In genomic region chr16:14475370-14476139, GRCh38 we compare ENCODE assay signal across 15 cellular contexts.
DNase-seq lines count a peak whose midpoint lies in the region; ATAC-seq, FAIRE-seq and TF ChIP-seq lines count a peak whose summit lies in the region.
"Had no signal": no experiment of that assay in that cellular context is flagged by ENCODE, and none has a peak within 500 bp of the region (broad histone marks: within the 10 kb centered on the region; RNA-seq: fewer than 3 reads in every experiment).

No MANE protein-coding gene starts in this region.

- peak overlapping the region in 1 of 2 donors; percentile 20 for H3K27ac ChIP-seq in liver (ENCODE audit: low read depth in 1 of 2, low read length in 2 of 2)
- H3K27ac ChIP-seq: upper lobe of left lung had no signal

- ATAC-seq in HG02571 (IDR thresholded peaks at IDR 0.05; ENCODE audit: unreplicated experiment): no peak
- no peak for ATAC-seq in HG03354 (IDR thresholded peaks at IDR 0.05; ENCODE audit: poor library complexity, severe bottlenecking, unreplicated experiment)

- peaks cover 0 to 2% (median 0%) of the 10 kb centered on the region in 4 donors for H3K9me3 ChIP-seq in liver (ENCODE audit: control insufficient read depth in 4 of 4, low read length in 3 of 4)
- H3K9me3 ChIP-seq: adrenal gland, BE2C had no signal

- peaks cover 0 to 4% (median 1%) of the 10 kb centered on the region in 4 donors for H3K36me3 ChIP-seq in liver (ENCODE audit: control insufficient read depth in 4 of 4, insufficient read depth in 3 of 4, low read depth in 1 of 4, low read length in 3 of 4)
- H3K36me3 ChIP-seq: adrenal gland, BE2C had no signal

- no peaks in the 10 kb centered on the region for H3K27me3 ChIP-seq in liver (ENCODE audit: control insufficient read depth in 4 of 4, insufficient read depth in 4 of 4, low read length in 3 of 4)
- H3K27me3 ChIP-seq: adrenal gland, BE2C, upper lobe of left lung had no signal

- H3K4me3 ChIP-seq in liver (ENCODE audit: low read depth in 1 of 3, low read length in 3 of 3): no peak overlapping the region
- H3K4me3 ChIP-seq: adrenal gland, upper lobe of left lung had no signal

- TF ChIP-seq RAD21 in liver (IDR thresholded peaks at IDR 0.05): peak; percentile 19 to 44

- WGBS in liver: 46% methylated on average over 7 of the region's 7 CpGs

- no peak for FAIRE-seq in urothelium cell line (lab: Jason Lieb, UNC)

- TF ChIP-seq CTCF in liver (IDR thresholded peaks at IDR 0.05; ENCODE audit: low read depth, low read length, missing input control): no peak

- DNase-seq in DMS153 (lab: John Stamatoyannopoulos, UW) (peak; percentile 51), NCI-H1092 treated with DMSO at 0.1 percent for 48 hours (lab: John Stamatoyannopoulos, UW) (peak; percentile 12), SHP77 treated with DMSO at 0.1 percent for 48 hours (lab: John Stamatoyannopoulos, UW) (peak; percentile 50), urothelium cell line (ENCODE audit: low spot score) (no peak), hippocampal formation (lab: John Stamatoyannopoulos, UW) (no peak)
- DNase-seq: activated CD4-positive, alpha-beta T cell treated with anti-CD3 and anti-CD28 coated beads for 4 hours; activated T-cell treated with anti-CD3 and anti-CD28 coated beads, Interleukin-2, amount 50 U/mL, for 1 hour; BE2C; KG1; NCI-H2171 had no signal

- H3K4me1 ChIP-seq in liver (ENCODE audit: control insufficient read depth in 4 of 4, insufficient read depth in 4 of 4, low read length in 3 of 4): peaks cover 0 to 12% (median 2%) of the 10 kb centered on the region in 4 donors
- H3K4me1 ChIP-seq: BE2C, upper lobe of left lung had no signal

- H3K9ac ChIP-seq in liver (ENCODE audit: low read depth in 1 of 2, low read length in 2 of 2): no peak overlapping the region

TF ChIP-seq in liver, 16 proteins besides CTCF, POLR2A, EP300 and RAD21:
- TF ChIP-seq, protein P1, sequence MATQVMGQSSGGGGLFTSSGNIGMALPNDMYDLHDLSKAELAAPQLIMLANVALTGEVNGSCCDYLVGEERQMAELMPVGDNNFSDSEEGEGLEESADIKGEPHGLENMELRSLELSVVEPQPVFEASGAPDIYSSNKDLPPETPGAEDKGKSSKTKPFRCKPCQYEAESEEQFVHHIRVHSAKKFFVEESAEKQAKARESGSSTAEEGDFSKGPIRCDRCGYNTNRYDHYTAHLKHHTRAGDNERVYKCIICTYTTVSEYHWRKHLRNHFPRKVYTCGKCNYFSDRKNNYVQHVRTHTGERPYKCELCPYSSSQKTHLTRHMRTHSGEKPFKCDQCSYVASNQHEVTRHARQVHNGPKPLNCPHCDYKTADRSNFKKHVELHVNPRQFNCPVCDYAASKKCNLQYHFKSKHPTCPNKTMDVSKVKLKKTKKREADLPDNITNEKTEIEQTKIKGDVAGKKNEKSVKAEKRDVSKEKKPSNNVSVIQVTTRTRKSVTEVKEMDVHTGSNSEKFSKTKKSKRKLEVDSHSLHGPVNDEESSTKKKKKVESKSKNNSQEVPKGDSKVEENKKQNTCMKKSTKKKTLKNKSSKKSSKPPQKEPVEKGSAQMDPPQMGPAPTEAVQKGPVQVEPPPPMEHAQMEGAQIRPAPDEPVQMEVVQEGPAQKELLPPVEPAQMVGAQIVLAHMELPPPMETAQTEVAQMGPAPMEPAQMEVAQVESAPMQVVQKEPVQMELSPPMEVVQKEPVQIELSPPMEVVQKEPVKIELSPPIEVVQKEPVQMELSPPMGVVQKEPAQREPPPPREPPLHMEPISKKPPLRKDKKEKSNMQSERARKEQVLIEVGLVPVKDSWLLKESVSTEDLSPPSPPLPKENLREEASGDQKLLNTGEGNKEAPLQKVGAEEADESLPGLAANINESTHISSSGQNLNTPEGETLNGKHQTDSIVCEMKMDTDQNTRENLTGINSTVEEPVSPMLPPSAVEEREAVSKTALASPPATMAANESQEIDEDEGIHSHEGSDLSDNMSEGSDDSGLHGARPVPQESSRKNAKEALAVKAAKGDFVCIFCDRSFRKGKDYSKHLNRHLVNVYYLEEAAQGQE (IDR thresholded peaks at IDR 0.05): no peak
- no peak for TF ChIP-seq FOXA1 (IDR thresholded peaks at IDR 0.05)
- peak; percentile 67 for TF ChIP-seq YY1 (IDR thresholded peaks at IDR 0.05)
- no peak for TF ChIP-seq SP1 (IDR thresholded peaks at IDR 0.05)
- TF ChIP-seq HNF4G (IDR thresholded peaks at IDR 0.05): no peak
- peak; percentile 57 for TF ChIP-seq FOXA2 (IDR thresholded peaks at IDR 0.05)
- TF ChIP-seq, protein P2, sequence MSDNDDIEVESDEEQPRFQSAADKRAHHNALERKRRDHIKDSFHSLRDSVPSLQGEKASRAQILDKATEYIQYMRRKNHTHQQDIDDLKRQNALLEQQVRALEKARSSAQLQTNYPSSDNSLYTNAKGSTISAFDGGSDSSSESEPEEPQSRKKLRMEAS (IDR thresholded peaks at IDR 0.05): peak; percentile 75
- no peak for TF ChIP-seq NR2F2 (IDR thresholded peaks at IDR 0.05)
- no peak for TF ChIP-seq EGR1 (IDR thresholded peaks at IDR 0.05; ENCODE audit: low read depth in 2 of 2)
- TF ChIP-seq, protein P3, sequence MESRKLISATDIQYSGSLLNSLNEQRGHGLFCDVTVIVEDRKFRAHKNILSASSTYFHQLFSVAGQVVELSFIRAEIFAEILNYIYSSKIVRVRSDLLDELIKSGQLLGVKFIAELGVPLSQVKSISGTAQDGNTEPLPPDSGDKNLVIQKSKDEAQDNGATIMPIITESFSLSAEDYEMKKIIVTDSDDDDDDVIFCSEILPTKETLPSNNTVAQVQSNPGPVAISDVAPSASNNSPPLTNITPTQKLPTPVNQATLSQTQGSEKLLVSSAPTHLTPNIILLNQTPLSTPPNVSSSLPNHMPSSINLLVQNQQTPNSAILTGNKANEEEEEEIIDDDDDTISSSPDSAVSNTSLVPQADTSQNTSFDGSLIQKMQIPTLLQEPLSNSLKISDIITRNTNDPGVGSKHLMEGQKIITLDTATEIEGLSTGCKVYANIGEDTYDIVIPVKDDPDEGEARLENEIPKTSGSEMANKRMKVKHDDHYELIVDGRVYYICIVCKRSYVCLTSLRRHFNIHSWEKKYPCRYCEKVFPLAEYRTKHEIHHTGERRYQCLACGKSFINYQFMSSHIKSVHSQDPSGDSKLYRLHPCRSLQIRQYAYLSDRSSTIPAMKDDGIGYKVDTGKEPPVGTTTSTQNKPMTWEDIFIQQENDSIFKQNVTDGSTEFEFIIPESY (IDR thresholded peaks at IDR 0.05): no peak
- peak; percentile 71 to 85 for TF ChIP-seq JUND (IDR thresholded peaks at IDR 0.05)
- TF ChIP-seq RXRA (IDR thresholded peaks at IDR 0.05): peak in 1 of 2 donors; percentile 40
- no peak for TF ChIP-seq GABPA (IDR thresholded peaks at IDR 0.05 in 1 of 2, conservative IDR thresholded peaks at IDR 0.05 in 1 of 2)
- TF ChIP-seq HNF4A (conservative IDR thresholded peaks at IDR 0.05): peak; percentile 34 to 48
- TF ChIP-seq, protein P4, sequence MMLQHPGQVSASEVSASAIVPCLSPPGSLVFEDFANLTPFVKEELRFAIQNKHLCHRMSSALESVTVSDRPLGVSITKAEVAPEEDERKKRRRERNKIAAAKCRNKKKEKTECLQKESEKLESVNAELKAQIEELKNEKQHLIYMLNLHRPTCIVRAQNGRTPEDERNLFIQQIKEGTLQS (IDR thresholded peaks at IDR 0.05): no peak
- no peak for TF ChIP-seq TAF1 (conservative IDR thresholded peaks at IDR 0.05)

Comparison
In these comparisons a context has a peak if more than half of its experiments do, and no peak if none do; other contexts are left out.
1. DNase-seq: peak in DMS153 (single experiment), NCI-H1092 treated with DMSO at 0.1 percent for 48 hours (single experiment) and SHP77 treated with DMSO at 0.1 percent for 48 hours (single experiment); none in urothelium cell line (single experiment) and hippocampal formation (0 of 2).